21 cellular contexts compared by ENCODE assay signal in genomic region chr10:52993109-52993508, GRCh38.
"Had no signal": no experiment of that assay in that cellular context is flagged by ENCODE, and none has a peak within 500 bp of the region (broad histone marks: within the 10 kb centered on the region; RNA-seq: fewer than 3 reads in every experiment).

No MANE protein-coding gene starts in this region.

- H3K9me3 ChIP-seq: gastrocnemius medialis, lower lobe of right lung, right lobe of liver, suprapubic skin had no signal

- H3K36me3 ChIP-seq: gastrocnemius medialis, lower lobe of right lung, right lobe of liver, suprapubic skin had no signal

- DNase-seq: effector CD8-positive, alpha-beta T cell; endodermal cell; foreskin fibroblast; gastrocnemius medialis; left ventricle myocardium superior; lower lobe of right lung; naive thymus-derived CD8-positive, alpha-beta T cell; nephron progenitor cell; right lobe of liver; stimulated activated CD4-positive, alpha-beta T cell treated with anti-CD3 and anti-CD28 coated beads, Interleukin-12 subunit alpha, Interleukin-12 subunit beta, amount 100 ng/mL, for 4 hours; stimulated activated CD4-positive, alpha-beta T cell treated with anti-CD3 and anti-CD28 coated beads, Interleukin-1b, Interleukin-23, amount 100 ng/mL, for 48 hours; stimulated activated CD4-positive, alpha-beta T cell treated with anti-CD3 and anti-CD28 coated beads, Interleukin-4, amount 100 ng/mL, for 1 hour; stimulated activated CD8-positive, alpha-beta memory T cell treated with anti-CD3 and anti-CD28 coated beads, Interleukin-4, amount 100 ng/mL, for 48 hours; stimulated activated naive CD4-positive, alpha-beta T cell; stimulated activated naive CD8-positive, alpha-beta T cell treated with anti-CD3 and anti-CD28 coated beads, Interleukin-15, amount 100 ng/mL, for 72 hours had no signal

- FAIRE-seq: keratinocyte had no signal

- H3K27me3 ChIP-seq: gastrocnemius medialis, right lobe of liver, suprapubic skin had no signal

- ATAC-seq: esophagus mucosa; gastrocnemius medialis; left ventricle myocardium superior; lower lobe of right lung; naive thymus-derived CD8-positive, alpha-beta T cell; right lobe of liver; stimulated activated naive CD8-positive, alpha-beta T cell treated with anti-CD3 and anti-CD28 coated beads, Interleukin-15, amount 100 ng/mL, for 72 hours had no signal

- H3K4me1 ChIP-seq: gastrocnemius medialis, lower lobe of right lung, parathyroid adenoma, suprapubic skin had no signal

- H3K27ac ChIP-seq: epithelial cell of prostate, gastrocnemius medialis, lower lobe of right lung, parathyroid adenoma, right lobe of liver, suprapubic skin had no signal

- H3K4me3 ChIP-seq: gastrocnemius medialis, lower lobe of right lung, right lobe of liver, smooth muscle cell, suprapubic skin had no signal
